Comparison of ENCODE assay signal across 6 cellular contexts in the genomic region with DNA sequence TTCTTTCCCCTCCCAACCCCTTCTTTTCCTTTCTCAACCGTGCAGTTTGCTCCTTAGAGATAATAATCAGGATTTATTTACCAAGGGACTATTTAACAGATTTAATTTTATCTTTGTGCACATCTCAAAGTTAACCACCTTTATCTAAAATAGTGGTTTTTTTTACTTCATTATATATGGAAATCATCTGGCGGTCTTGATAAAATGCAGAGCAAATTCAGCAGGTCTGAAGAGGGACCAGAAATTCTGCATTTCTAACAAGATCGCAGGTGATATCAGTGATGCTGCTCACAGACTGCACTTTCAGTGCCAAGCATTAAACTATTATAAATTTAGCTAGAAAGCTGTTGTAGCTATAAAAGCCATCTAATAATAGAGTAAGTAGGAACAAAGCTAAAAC.
"Had no signal": no experiment of that assay in that cellular context is flagged by ENCODE, and none has a peak within 500 bp of the region (broad histone marks: within the 10 kb centered on the region; RNA-seq: fewer than 3 reads in every experiment).

No MANE protein-coding gene starts in this region.

- H3K9ac ChIP-seq: KMS-11 had no signal

- H3K27ac ChIP-seq: HL-60, KMS-11 had no signal

- H3K4me3 ChIP-seq: K562 had no signal

- ATAC-seq: K562 had no signal

- DNase-seq: Karpas-422, KG1 had no signal

- FAIRE-seq: HTR-8/SVneo, K562 had no signal
